In the genomic region with DNA sequence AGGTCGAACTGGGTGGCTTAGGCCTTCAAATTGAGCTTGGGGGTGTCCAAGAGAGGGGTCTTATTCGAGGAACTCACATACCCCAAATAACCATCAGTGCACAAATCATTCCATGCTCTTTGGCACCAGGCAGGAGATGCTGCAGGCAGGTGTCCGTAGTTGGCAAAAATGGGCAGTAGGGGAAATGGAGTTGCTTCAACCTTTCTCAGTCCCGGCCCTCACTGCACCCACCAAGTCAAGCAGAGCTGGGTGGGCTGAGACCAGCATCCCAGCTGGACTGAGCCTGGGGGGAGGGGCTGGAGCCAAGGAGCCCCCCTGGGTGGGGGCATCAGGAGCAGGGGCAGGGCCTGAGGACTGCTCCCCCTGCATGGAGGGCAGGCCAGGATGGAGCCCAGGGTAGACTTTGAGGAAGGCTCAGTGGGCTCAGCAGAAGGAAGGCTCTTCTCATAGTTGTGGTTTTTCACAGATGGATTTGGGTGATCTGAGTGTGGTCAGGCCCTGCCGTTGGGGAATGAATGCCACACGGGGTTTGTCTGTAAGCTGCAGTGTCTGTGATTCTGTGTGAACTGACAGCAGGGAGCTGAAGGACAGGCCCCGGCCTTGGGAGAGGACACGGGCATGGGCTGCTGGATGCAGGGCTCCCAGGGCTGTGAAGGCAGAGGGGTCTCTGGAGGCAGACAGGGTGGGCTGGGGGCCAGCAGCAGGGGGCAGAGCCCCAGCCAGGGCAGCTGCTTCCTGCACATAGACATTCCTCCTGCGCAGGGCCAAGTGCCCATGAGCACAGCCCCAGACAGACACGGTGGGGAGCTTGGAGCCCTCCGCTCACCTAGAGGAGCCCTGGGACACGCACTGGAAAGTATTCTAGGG, we compare ENCODE assay signal across 1 cellular context.
TF ChIP-seq lines count a peak whose summit lies in the region.

No MANE protein-coding gene starts in this region.

TF ChIP-seq in GM23338, 12 proteins besides CTCF, POLR2A, EP300 and RAD21 (continued from another document):
- TF ChIP-seq, protein P1, sequence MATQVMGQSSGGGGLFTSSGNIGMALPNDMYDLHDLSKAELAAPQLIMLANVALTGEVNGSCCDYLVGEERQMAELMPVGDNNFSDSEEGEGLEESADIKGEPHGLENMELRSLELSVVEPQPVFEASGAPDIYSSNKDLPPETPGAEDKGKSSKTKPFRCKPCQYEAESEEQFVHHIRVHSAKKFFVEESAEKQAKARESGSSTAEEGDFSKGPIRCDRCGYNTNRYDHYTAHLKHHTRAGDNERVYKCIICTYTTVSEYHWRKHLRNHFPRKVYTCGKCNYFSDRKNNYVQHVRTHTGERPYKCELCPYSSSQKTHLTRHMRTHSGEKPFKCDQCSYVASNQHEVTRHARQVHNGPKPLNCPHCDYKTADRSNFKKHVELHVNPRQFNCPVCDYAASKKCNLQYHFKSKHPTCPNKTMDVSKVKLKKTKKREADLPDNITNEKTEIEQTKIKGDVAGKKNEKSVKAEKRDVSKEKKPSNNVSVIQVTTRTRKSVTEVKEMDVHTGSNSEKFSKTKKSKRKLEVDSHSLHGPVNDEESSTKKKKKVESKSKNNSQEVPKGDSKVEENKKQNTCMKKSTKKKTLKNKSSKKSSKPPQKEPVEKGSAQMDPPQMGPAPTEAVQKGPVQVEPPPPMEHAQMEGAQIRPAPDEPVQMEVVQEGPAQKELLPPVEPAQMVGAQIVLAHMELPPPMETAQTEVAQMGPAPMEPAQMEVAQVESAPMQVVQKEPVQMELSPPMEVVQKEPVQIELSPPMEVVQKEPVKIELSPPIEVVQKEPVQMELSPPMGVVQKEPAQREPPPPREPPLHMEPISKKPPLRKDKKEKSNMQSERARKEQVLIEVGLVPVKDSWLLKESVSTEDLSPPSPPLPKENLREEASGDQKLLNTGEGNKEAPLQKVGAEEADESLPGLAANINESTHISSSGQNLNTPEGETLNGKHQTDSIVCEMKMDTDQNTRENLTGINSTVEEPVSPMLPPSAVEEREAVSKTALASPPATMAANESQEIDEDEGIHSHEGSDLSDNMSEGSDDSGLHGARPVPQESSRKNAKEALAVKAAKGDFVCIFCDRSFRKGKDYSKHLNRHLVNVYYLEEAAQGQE (IDR thresholded peaks at IDR 0.05; ENCODE audit: unreplicated experiment) = no peak
- TF ChIP-seq NANOG (IDR thresholded peaks at IDR 0.05; ENCODE audit: borderline replicate concordance) (no peak), EZH2phosphoT487 (IDR thresholded peaks at IDR 0.05; ENCODE audit: unreplicated experiment) (no peak)
- TF ChIP-seq, protein P2, sequence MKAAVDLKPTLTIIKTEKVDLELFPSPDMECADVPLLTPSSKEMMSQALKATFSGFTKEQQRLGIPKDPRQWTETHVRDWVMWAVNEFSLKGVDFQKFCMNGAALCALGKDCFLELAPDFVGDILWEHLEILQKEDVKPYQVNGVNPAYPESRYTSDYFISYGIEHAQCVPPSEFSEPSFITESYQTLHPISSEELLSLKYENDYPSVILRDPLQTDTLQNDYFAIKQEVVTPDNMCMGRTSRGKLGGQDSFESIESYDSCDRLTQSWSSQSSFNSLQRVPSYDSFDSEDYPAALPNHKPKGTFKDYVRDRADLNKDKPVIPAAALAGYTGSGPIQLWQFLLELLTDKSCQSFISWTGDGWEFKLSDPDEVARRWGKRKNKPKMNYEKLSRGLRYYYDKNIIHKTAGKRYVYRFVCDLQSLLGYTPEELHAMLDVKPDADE (IDR thresholded peaks at IDR 0.05) = no peak
TF ChIP-seq in GM23338: peak in this region for 0.
